1 cellular context compared by ENCODE assay signal in the genomic region with DNA sequence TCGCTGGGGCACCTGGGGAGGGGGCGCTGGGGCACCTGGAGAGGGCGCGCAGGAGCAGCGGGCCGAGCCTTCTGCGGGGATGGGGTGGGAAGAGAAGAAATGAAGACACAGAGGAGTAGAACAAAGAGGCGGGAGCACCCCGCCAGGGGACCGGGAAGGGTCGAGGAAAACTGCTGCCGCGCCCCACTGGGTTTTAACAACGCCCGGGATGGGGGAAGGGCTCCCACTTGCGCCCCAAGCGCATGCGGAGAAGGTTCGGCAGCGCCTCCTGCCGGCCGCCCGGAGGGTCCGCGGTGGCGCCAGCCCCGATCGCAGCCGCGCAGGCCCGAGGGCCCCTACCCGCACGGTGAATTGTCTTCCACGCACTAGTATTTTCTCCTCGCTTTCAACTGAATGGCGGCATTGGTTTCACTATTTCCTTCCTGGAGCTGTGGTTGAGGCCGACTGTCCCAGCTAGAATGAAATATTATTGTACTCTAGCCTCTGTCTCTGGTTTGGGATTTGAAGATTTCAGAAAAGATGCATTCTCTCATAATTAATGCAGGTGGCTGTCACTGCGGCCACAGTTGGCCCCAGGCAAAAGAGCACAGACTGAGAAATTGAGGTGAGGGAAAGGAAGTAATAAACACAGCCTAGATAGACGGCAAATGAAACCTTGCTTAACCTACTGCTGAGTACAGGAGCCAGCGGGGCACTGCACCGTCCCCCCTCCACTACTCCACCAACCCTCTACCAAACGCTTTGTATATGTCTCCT.
TF ChIP-seq lines count a peak whose summit lies in the region.

No MANE protein-coding gene starts in this region.

TF ChIP-seq in K562, 482 proteins besides CTCF, POLR2A, EP300 and RAD21 (continued from another document):
- TF ChIP-seq ARID4B (CRISPR knock-in tag; IDR thresholded peaks at IDR 0.05) (no peak), SMARCA5 (IDR thresholded peaks at IDR 0.05) (no peak), NCOA4 (IDR thresholded peaks at IDR 0.05; ENCODE audit: partially characterized antibody) (no peak), NR2C2 (CRISPR knock-in tag; IDR thresholded peaks at IDR 0.05) (no peak), NR2C2 (tag; IDR thresholded peaks at IDR 0.05) (no peak)
- TF ChIP-seq, protein P1, sequence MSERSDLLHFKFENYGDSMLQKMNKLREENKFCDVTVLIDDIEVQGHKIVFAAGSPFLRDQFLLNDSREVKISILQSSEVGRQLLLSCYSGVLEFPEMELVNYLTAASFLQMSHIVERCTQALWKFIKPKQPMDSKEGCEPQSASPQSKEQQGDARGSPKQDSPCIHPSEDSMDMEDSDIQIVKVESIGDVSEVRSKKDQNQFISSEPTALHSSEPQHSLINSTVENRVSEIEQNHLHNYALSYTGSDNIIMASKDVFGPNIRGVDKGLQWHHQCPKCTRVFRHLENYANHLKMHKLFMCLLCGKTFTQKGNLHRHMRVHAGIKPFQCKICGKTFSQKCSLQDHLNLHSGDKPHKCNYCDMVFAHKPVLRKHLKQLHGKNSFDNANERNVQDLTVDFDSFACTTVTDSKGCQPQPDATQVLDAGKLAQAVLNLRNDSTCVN (CRISPR knock-in tag; IDR thresholded peaks at IDR 0.05), result no peak
TF ChIP-seq in K562: peak in this region for 64.
